Comparison of ENCODE assay signal across 23 cellular contexts in the genomic region with DNA sequence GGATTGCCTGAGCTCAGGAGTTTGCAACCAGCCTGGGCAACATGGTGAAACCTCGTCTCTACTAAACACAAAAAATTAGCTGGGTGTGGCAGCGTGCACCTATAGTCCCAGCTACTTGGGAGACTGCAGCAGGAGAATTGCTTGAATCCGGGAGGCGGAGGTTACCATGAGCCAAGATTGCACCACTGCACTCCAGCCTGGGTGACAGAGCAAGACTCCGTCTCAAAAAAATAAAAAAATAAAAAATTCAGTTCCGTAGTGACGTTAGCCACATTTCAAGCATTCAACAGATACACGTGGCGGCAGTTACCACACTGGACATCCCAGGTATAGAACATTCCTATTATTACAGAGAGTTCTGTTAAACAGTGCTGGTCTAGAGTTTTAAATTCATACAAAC. TPM values are rescaled to one million over a fixed set of nuclear protein-coding genes. Genes with fewer than 3 reads are reported as not detected.
"Had no signal": no experiment of that assay in that cellular context is flagged by ENCODE, and none has a peak within 500 bp of the region (broad histone marks: within the 10 kb centered on the region; RNA-seq: fewer than 3 reads in every experiment).

No MANE protein-coding gene starts in this region.

- ATAC-seq: foreskin keratinocyte, heart right ventricle, left cardiac atrium, left lung, left ventricle myocardium superior, lower lobe of right lung had no signal

- H3K27ac ChIP-seq: coronary artery, dorsolateral prefrontal cortex, foreskin keratinocyte, heart right ventricle, left lung, lower lobe of right lung had no signal

- H3K4me3 ChIP-seq: coronary artery, dorsolateral prefrontal cortex, esophagus muscularis mucosa, heart right ventricle, left lung, lower lobe of right lung had no signal

- H3K27me3 ChIP-seq: dorsolateral prefrontal cortex, esophagus muscularis mucosa, foreskin keratinocyte, heart right ventricle, left lung had no signal

- H3K9me3 ChIP-seq: esophagus muscularis mucosa, heart right ventricle, left lung, lower lobe of right lung had no signal

- DNase-seq: dermis blood vessel endothelial cell; dorsolateral prefrontal cortex; effector CD4-positive, alpha-beta T cell; effector memory CD4-positive, alpha-beta T cell; foreskin keratinocyte; glutamatergic neuron; head of caudate nucleus; heart right ventricle; hippocampal formation; left cardiac atrium; left lung; left ventricle myocardium superior; lower lobe of right lung; mesenchymal stem cell; midbrain had no signal

RNA-seq across cellular contexts. Expression of a gene that starts 8.9 kb away (rescaled TPM):
- total RNA-seq: endothelial cell of umbilical vein, glomerular endothelial cell, kidney epithelial cell, left ventricle myocardium superior, lower leg skin, lung microvascular endothelial cell, mononuclear cell had no signal
- polyA plus RNA-seq: endothelial cell of umbilical vein had no signal
